21 cellular contexts compared by ENCODE assay signal in the genomic region with DNA sequence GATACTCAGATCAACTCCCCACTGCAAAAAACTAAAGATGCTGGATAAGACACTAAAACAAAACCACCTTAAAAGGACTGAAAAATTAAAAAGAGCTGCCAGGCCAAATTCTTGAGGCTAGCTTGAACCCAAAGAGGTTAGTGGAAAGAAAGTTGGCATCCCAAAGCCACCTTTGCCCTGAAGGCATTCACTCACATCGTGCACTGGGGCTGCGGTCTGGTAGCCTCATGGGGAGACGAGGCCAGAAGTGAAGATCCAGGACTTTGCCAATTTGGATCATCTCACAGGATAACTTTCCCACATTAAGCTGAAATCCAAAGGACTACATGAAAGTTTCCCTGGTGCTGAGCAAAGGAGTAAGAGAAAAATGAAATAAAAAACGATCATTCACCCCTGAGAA.
"Had no signal": no experiment of that assay in that cellular context is flagged by ENCODE, and none has a peak within 500 bp of the region (broad histone marks: within the 10 kb centered on the region; RNA-seq: fewer than 3 reads in every experiment).

No MANE protein-coding gene starts in this region.

- FAIRE-seq: RCC 7860 had no signal

- H3K4me3 ChIP-seq: MG63 had no signal

- H3K27ac ChIP-seq: RWPE1 had no signal

- H3K9ac ChIP-seq: SK-N-SH had no signal

- H3K4me2 ChIP-seq: SK-N-SH had no signal

- H3K36me3 ChIP-seq: MG63 had no signal

- H3K9me3 ChIP-seq: MG63, SK-N-SH had no signal

- DNase-seq: KBM-7, MG63, NCI-H1092, NCI-H1105 treated with DMSO at 0.1 percent for 48 hours, NCI-H1417 treated with DMSO at 0.1 percent for 48 hours, NCI-H146, NCI-H1694 treated with DMSO at 0.1 percent for 48 hours, NCI-H1930, NCI-H2081 treated with DMSO at 0.1 percent for 48 hours, NCI-H2171, NCI-H226, NCI-H446, NCI-H510A, NCI-H524 treated with DMSO at 0.1 percent for 48 hours, NCI-H69, NCI-H774, SHP77, SK-N-SH, SW 1271 had no signal

- H3K27me3 ChIP-seq: MG63 had no signal
